ENCODE assay signal across 19 cellular contexts in the genomic region with DNA sequence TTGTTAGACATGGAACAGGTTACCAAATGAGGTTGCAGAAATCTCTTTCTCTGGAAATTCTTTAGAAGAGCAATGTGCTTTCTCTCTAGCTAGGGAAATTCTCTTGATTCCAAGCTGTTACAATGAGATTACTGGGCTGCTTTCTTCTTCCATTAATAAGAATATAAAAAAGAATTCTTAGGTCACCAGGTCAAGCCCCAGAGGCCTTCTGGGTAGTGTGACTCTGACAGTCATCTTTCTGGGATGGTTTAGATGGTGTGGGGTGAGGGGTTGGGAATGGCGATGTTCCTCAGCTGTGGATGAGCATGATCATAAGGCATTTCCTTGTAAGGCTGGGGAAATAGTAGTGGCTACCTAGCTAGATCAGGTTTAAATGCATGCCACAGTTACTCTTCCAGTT. TPM values are rescaled to one million over a fixed set of nuclear protein-coding genes. Genes with fewer than 3 reads are reported as not detected.
DNase-seq lines count a peak whose midpoint lies in the region; ATAC-seq, FAIRE-seq and TF ChIP-seq lines count a peak whose summit lies in the region.
"Had no signal": no experiment of that assay in that cellular context is flagged by ENCODE, and none has a peak within 500 bp of the region (broad histone marks: within the 10 kb centered on the region; RNA-seq: fewer than 3 reads in every experiment).

No MANE protein-coding gene starts in this region.

- H3K36me3 ChIP-seq in keratinocyte (ENCODE audit: control insufficient read depth in 2 of 2, extremely low read depth in 1 of 2, insufficient read depth in 2 of 2, low read length in 2 of 2) (no peaks in the 10 kb centered on the region), HepG2 (replicated peaks in 1 of 2; ENCODE audit: control insufficient read depth in 1 of 2, insufficient read depth in 2 of 2, low read length in 2 of 2) (no peaks in the 10 kb centered on the region)
- H3K36me3 ChIP-seq: BE2C had no signal

- H3K9me3 ChIP-seq in keratinocyte (ENCODE audit: control insufficient read depth, low read depth, low read length) = no peaks in the 10 kb centered on the region
- H3K9me3 ChIP-seq in HepG2 (ENCODE audit: low read length) = no peaks in the 10 kb centered on the region
- H3K9me3 ChIP-seq: BE2C had no signal

- CTCF ChIA-PET in activated CD8-positive, alpha-beta memory T cell treated with anti-CD3 and anti-CD28 coated beads, Interleukin-2, amount 10 ng/mL, durations not matched to agents 7 days and 5 days (lab: Charles Lee) = interaction anchor here (1.3 kb wide), 1 partner anchor 16 kb away, joined by 3 read pairs; no protein-coding TSS in a partner anchor
- CTCF ChIA-PET in HepG2 (lab: Yijun Ruan, JAX; ENCODE audit: low intra/inter-chr PET ratio, low total read pairs) = no interaction called here

- DNase-seq in activated CD8-positive, alpha-beta memory T cell treated with anti-CD3 and anti-CD28 coated beads, Interleukin-2, amount 10 ng/mL, durations not matched to agents 7 days and 5 days = no peak
- no peak for DNase-seq in activated CD8-positive, alpha-beta memory T cell treated with anti-CD3 and anti-CD28 coated beads, Interleukin-2, amount 50 U/mL, for 48 hours
- no peak for DNase-seq in keratinocyte (ENCODE audit: low read depth, low spot score)
- DNase-seq in ecto neural progenitor cell (ENCODE audit: low spot score) = no peak
- no peak for DNase-seq in HepG2 (ENCODE audit: low spot score)
- DNase-seq in stimulated activated naive CD4-positive, alpha-beta T cell (lab: John Stamatoyannopoulos, UW) = no peak
- DNase-seq: 8988T; BE2C; Calu3; CD4-positive, alpha-beta T cell; DMS53; GOT3; NCI-H1092; NCI-H510A treated with DMSO at 0.1 percent for 48 hours; NCI-H82 had no signal

- no TSS peak for BruUV-seq in HepG2 (replicated peaks; lab: Mats Ljungman, UMichigan)

- POLR2A ChIA-PET in HepG2 (lab: Yijun Ruan, JAX) = no interaction called here

- H3K27me3 Mint-ChIP-seq in activated CD8-positive, alpha-beta memory T cell treated with anti-CD3 and anti-CD28 coated beads, Interleukin-2, amount 10 ng/mL, durations not matched to agents 7 days and 5 days = no peaks in the 10 kb centered on the region
- H3K27me3 Mint-ChIP-seq in activated T-helper 17 cell treated with anti-CD3 and anti-CD28 coated beads, Interleukin-2, amount 50 U/mL, for 72 hours = no peaks in the 10 kb centered on the region
- H3K27me3 Mint-ChIP-seq: CD4-positive, alpha-beta T cell had no signal

- TF ChIP-seq POLR2A in HepG2 (IDR thresholded peaks at IDR 0.05; ENCODE audit: insufficient read depth in 1 of 2, low read depth in 2 of 2, low read length in 2 of 2) = no peak

- peak overlapping the region; percentile 90 for H3K27ac Mint-ChIP-seq in activated CD8-positive, alpha-beta memory T cell treated with anti-CD3 and anti-CD28 coated beads, Interleukin-2, amount 10 ng/mL, durations not matched to agents 7 days and 5 days
- H3K27ac Mint-ChIP-seq in activated T-helper 17 cell treated with anti-CD3 and anti-CD28 coated beads, Interleukin-2, amount 50 U/mL, for 72 hours = peak overlapping the region; percentile 92
- H3K27ac Mint-ChIP-seq: CD4-positive, alpha-beta T cell had no signal

- ATAC-seq in activated CD8-positive, alpha-beta memory T cell treated with anti-CD3 and anti-CD28 coated beads, Interleukin-2, amount 10 ng/mL, durations not matched to agents 7 days and 5 days = no peak
- ATAC-seq in activated T-helper 17 cell treated with anti-CD3 and anti-CD28 coated beads, Interleukin-2, amount 50 U/mL, for 72 hours (replicated peaks) = no peak
- ATAC-seq in HepG2 (no peak), HG02623 (IDR thresholded peaks at IDR 0.05; ENCODE audit: unreplicated experiment) (no peak)

- TF ChIP-seq RAD21 in HepG2 (CRISPR knock-in tag; IDR thresholded peaks at IDR 0.05) = no peak

- peaks cover 19% of the 10 kb centered on the region for H3K36me3 Mint-ChIP-seq in activated CD8-positive, alpha-beta memory T cell treated with anti-CD3 and anti-CD28 coated beads, Interleukin-2, amount 10 ng/mL, durations not matched to agents 7 days and 5 days
- H3K36me3 Mint-ChIP-seq in activated T-helper 17 cell treated with anti-CD3 and anti-CD28 coated beads, Interleukin-2, amount 50 U/mL, for 72 hours (ENCODE audit: low read depth) = no peaks in the 10 kb centered on the region

- in situ Hi-C loops in HepG2 (cut with HindIII; ENCODE audit: extremely low pct_ligation_motif_present, low pct_unique_long_range_greater_than_20kb) = no loop called here

- no peak overlapping the region for H3K27ac ChIP-seq in keratinocyte (ENCODE audit: control insufficient read depth, insufficient read depth, low read length)
- no peak overlapping the region for H3K27ac ChIP-seq in HepG2 (ENCODE audit: extremely low read length, insufficient read depth, low read length)
- H3K27ac ChIP-seq: KMS-11 had no signal

- no peak overlapping the region for H3K4me3 ChIP-seq in keratinocyte (ENCODE audit: control insufficient read depth in 2 of 3, extremely low read depth in 1 of 3, insufficient read depth in 2 of 3, low read depth in 1 of 3, low read length in 3 of 3)
- no peak overlapping the region for H3K4me3 ChIP-seq in HepG2 (replicated peaks in 1 of 3; ENCODE audit: insufficient read depth in 1 of 3, low read depth in 2 of 3, low read length in 3 of 3)

- no peak for TF ChIP-seq CTCF in keratinocyte (optimal IDR thresholded peaks at IDR 0.05 in 1 of 3, IDR thresholded peaks at IDR 0.05 in 1 of 3, conservative IDR thresholded peaks at IDR 0.05 in 1 of 3; ENCODE audit: extremely low read depth in 1 of 3, insufficient read depth in 2 of 3, low read length in 3 of 3)
- no peak for TF ChIP-seq CTCF in HepG2 (CRISPR knock-in tag; IDR thresholded peaks at IDR 0.05)

- H3K9me1 ChIP-seq in keratinocyte (ENCODE audit: control insufficient read depth, extremely low read depth, insufficient read depth, low read length) = no peaks in the 10 kb centered on the region

- H3K9ac ChIP-seq in keratinocyte (ENCODE audit: control insufficient read depth, extremely low read depth, insufficient read depth, low read length) (no peak overlapping the region), HepG2 (ENCODE audit: insufficient read depth, low read depth, low read length) (no peak overlapping the region)
- H3K9ac ChIP-seq: KMS-11 had no signal

- FAIRE-seq in keratinocyte (lab: Jason Lieb, UNC) (peak; percentile 26), HepG2 (lab: Jason Lieb, UNC) (no peak)
- FAIRE-seq: G401.6 had no signal

- dilution Hi-C loops in keratinocyte (cut with MboI; ENCODE audit: extremely low pct_ligation_motif_present, low sequenced_read_pairs) = no loop called here

- H2AFZ ChIP-seq in keratinocyte (ENCODE audit: control insufficient read depth, low read length) (no peak overlapping the region), HepG2 (ENCODE audit: low read length) (no peak overlapping the region)

- H3K4me2 ChIP-seq in keratinocyte (ENCODE audit: control insufficient read depth, extremely low read depth, insufficient read depth, low read depth, low read length) = no peak overlapping the region
- no peak overlapping the region for H3K4me2 ChIP-seq in HepG2 (ENCODE audit: low read depth, low read length)
- H3K4me2 ChIP-seq: KMS-11 had no signal

- intact Hi-C loops in HepG2 (cut with micrococcal nuclease; ENCODE audit: unreplicated experiment) = no loop called here

- H4K20me1 ChIP-seq in keratinocyte (ENCODE audit: control insufficient read depth, extremely low read depth, insufficient read depth, low read length) (no peaks in the 10 kb centered on the region), HepG2 (ENCODE audit: insufficient read depth, low read length) (no peaks in the 10 kb centered on the region)

- no peak overlapping the region for H3K4me3 Mint-ChIP-seq in activated CD8-positive, alpha-beta memory T cell treated with anti-CD3 and anti-CD28 coated beads, Interleukin-2, amount 10 ng/mL, durations not matched to agents 7 days and 5 days
- H3K4me3 Mint-ChIP-seq in activated T-helper 17 cell treated with anti-CD3 and anti-CD28 coated beads, Interleukin-2, amount 50 U/mL, for 72 hours = no peak overlapping the region
- H3K4me3 Mint-ChIP-seq: CD4-positive, alpha-beta T cell had no signal

- H3K27me3 ChIP-seq in keratinocyte (ENCODE audit: control insufficient read depth, extremely low read depth, insufficient read depth, low read length) (no peaks in the 10 kb centered on the region), HepG2 (ENCODE audit: control insufficient read depth in 1 of 2, insufficient read depth in 2 of 2, low read length in 2 of 2) (no peaks in the 10 kb centered on the region)
- H3K27me3 ChIP-seq: BE2C had no signal

- H3K9me3 Mint-ChIP-seq in activated CD8-positive, alpha-beta memory T cell treated with anti-CD3 and anti-CD28 coated beads, Interleukin-2, amount 10 ng/mL, durations not matched to agents 7 days and 5 days (ENCODE audit: low read depth) = no peaks in the 10 kb centered on the region
- no peaks in the 10 kb centered on the region for H3K9me3 Mint-ChIP-seq in activated T-helper 17 cell treated with anti-CD3 and anti-CD28 coated beads, Interleukin-2, amount 50 U/mL, for 72 hours
- H3K9me3 Mint-ChIP-seq: CD4-positive, alpha-beta T cell had no signal

- no peak for TF ChIP-seq EP300 in HepG2 (IDR thresholded peaks at IDR 0.05; ENCODE audit: low read depth in 2 of 2, low read length in 2 of 2)
- no peak for TF ChIP-seq EP300 in HepG2 (CRISPR knock-in tag; IDR thresholded peaks at IDR 0.05; ENCODE audit: borderline replicate concordance)

- H3K79me2 ChIP-seq in keratinocyte (ENCODE audit: control insufficient read depth, insufficient read depth, low read length) = no peaks in the 10 kb centered on the region
- H3K79me2 ChIP-seq in HepG2 (ENCODE audit: insufficient read depth, low read length) = no peaks in the 10 kb centered on the region

- H3K4me1 ChIP-seq in keratinocyte (ENCODE audit: control insufficient read depth, extremely low read depth, insufficient read depth, low read length) (peaks cover 34% of the 10 kb centered on the region), HepG2 (ENCODE audit: insufficient read depth, low read length) (no peaks in the 10 kb centered on the region)
- H3K4me1 ChIP-seq: BE2C had no signal

- H3K4me1 Mint-ChIP-seq in activated CD8-positive, alpha-beta memory T cell treated with anti-CD3 and anti-CD28 coated beads, Interleukin-2, amount 10 ng/mL, durations not matched to agents 7 days and 5 days = peaks cover 38% of the 10 kb centered on the region
- H3K4me1 Mint-ChIP-seq in activated T-helper 17 cell treated with anti-CD3 and anti-CD28 coated beads, Interleukin-2, amount 50 U/mL, for 72 hours = peaks cover 24% of the 10 kb centered on the region

- WGBS in HepG2 (ENCODE audit: low lambda C conversion rate) = 100% methylated on average over 1 of the region's 1 CpG

RNA-seq across cellular contexts. Expression of a gene that starts 35.3 kb away (rescaled TPM):
- 10 to 100 TPM; 15.8 to 16.7 TPM for total RNA-seq in activated CD8-positive, alpha-beta memory T cell treated with anti-CD3 and anti-CD28 coated beads, Interleukin-2, amount 10 ng/mL, durations not matched to agents 7 days and 5 days
- 10 to 100 TPM in 1 of 2 donors, 1 to 10 TPM in 1; 8.1 to 16.4 TPM for total RNA-seq in activated T-helper 17 cell treated with anti-CD3 and anti-CD28 coated beads, Interleukin-2, amount 50 U/mL, for 72 hours
- polyA plus RNA-seq in keratinocyte = 12.2 to 20.3 TPM (median 16.6 TPM) in 3 replicates
- polyA plus RNA-seq in keratinocyte (2011; ENCODE audit: low read depth) = 10.4 TPM
- polyA plus RNA-seq in keratinocyte (2011; cell fraction: cytosol; rRNA removed) = 14.8 and 16.8 TPM in 2 replicates
- polyA plus RNA-seq in keratinocyte (2011; cell fraction: nucleus; rRNA removed) = 11.8 and 14.6 TPM in 2 replicates
- 9.4 and 14.2 TPM in 2 replicates for polyA plus RNA-seq in keratinocyte (2012; ENCODE audit: low replicate concordance)
- 14.1 to 39.4 TPM (median 28.0 TPM) in 3 replicates for polyA minus RNA-seq in keratinocyte
- polyA minus RNA-seq in keratinocyte (2011; cell fraction: cytosol; rRNA and poly(A)+ RNA removed) = 29.2 TPM
- polyA minus RNA-seq in keratinocyte (2011; cell fraction: nucleus; rRNA and poly(A)+ RNA removed) = 15.9 and 33.3 TPM in 2 replicates
- total RNA-seq in HepG2 (2016; rRNA removed; fragmentation: Illumina TruSeq; extraction: Trizol) = 15.7 and 20.0 TPM in 2 replicates
- 59.4 and 62.1 TPM in 2 replicates for total RNA-seq in HepG2 (2016; cell fraction: cytosol; rRNA removed; fragmentation: Illumina TruSeq; extraction: Trizol; ENCODE audit: low read depth)
- 16.5 and 19.6 TPM in 2 replicates for total RNA-seq in HepG2 (2016; cell fraction: insoluble cytoplasmic fraction; rRNA removed; fragmentation: Illumina TruSeq; extraction: Trizol)
- total RNA-seq in HepG2 (2016; cell fraction: membrane; rRNA removed; fragmentation: Illumina TruSeq; extraction: Trizol) = 19.5 and 21.4 TPM in 2 replicates
- total RNA-seq in HepG2 (2016; cell fraction: nucleus; rRNA removed; fragmentation: Illumina TruSeq; extraction: Trizol) = 16.9 and 19.5 TPM in 2 replicates
- 25.6 and 27.5 TPM in 2 replicates for polyA plus RNA-seq in HepG2 (2011; rRNA removed)
- polyA plus RNA-seq in HepG2 (2011; cell fraction: cytosol; rRNA removed) = 26.7 and 28.9 TPM in 2 replicates
- 13.2 and 13.8 TPM in 2 replicates for polyA plus RNA-seq in HepG2 (2011; cell fraction: nucleus; rRNA removed)
- polyA plus RNA-seq in HepG2 (2012) = 19.3 and 23.4 TPM in 2 replicates
- 6.2 and 8.4 TPM in 2 replicates for polyA plus RNA-seq in HepG2 (2016; cell fraction: cytosol; fragmentation: Illumina TruSeq; extraction: Trizol; ENCODE audit: low read depth)
- 13.0 and 14.8 TPM in 2 replicates for polyA plus RNA-seq in HepG2 (2016; cell fraction: insoluble cytoplasmic fraction; fragmentation: Illumina TruSeq; extraction: Trizol; ENCODE audit: low read depth)
- 9.0 and 11.2 TPM in 2 replicates for polyA plus RNA-seq in HepG2 (2016; cell fraction: membrane; fragmentation: Illumina TruSeq; extraction: Trizol; ENCODE audit: low read depth)
- 7.0 and 8.3 TPM in 2 replicates for polyA plus RNA-seq in HepG2 (2016; cell fraction: nucleus; fragmentation: Illumina TruSeq; extraction: Trizol; ENCODE audit: insufficient read depth, low read depth)
- polyA minus RNA-seq in HepG2 (2011; rRNA and poly(A)+ RNA removed; ENCODE audit: low replicate concordance) = 11.3 and 53.1 TPM in 2 replicates
- polyA minus RNA-seq in HepG2 (2011; cell fraction: cytosol; rRNA and poly(A)+ RNA removed) = 9.6 and 14.5 TPM in 2 replicates
- polyA minus RNA-seq in HepG2 (2011; cell fraction: nucleus; rRNA and poly(A)+ RNA removed) = 62.8 and 75.2 TPM in 2 replicates
